1 cellular context compared by ENCODE assay signal in the genomic region with DNA sequence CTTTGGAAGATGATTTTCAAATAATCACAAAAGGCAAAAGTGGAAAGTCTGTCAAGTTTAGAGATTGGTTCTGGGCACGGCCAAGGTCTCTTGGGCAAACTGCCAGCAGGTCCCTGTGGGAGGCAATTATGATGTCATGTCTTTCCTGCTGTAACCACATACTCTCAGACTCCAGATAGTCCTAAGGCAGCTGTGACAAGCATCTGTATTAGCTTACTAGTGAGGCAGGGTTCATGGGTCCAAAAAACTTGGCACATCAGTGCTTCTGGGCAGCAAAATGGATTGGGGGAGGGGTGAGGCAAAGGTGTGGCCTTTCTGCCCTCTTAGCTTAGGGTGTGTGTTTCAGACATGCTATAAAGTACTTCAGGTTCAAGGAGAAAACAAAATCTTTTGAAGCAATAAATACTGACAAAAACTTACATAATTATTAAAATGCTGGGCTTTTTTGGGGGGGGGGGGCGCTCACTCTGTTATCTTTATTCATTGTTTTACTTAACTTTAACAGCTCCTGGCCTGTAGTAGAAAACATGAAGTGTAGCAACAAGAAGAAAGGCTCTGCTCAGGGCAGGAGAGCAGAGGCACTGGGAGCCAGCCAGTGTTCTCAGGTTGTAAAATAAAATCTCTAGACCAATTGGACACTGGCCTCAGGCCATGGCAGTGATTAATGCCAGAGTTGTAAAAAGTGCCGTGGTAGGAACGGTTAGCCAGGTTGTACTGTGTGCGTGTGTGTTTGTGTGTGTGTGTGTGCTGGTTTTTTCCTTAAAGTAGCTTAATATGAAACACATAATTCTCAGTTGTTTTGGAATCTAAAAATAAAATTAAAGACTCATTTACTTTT.
TF ChIP-seq lines count a peak whose summit lies in the region.

No MANE protein-coding gene starts in this region.

TF ChIP-seq in HEK293, 187 proteins besides CTCF, POLR2A, EP300 and RAD21 (continued from another document and continues in another):
- TF ChIP-seq, protein P1, sequence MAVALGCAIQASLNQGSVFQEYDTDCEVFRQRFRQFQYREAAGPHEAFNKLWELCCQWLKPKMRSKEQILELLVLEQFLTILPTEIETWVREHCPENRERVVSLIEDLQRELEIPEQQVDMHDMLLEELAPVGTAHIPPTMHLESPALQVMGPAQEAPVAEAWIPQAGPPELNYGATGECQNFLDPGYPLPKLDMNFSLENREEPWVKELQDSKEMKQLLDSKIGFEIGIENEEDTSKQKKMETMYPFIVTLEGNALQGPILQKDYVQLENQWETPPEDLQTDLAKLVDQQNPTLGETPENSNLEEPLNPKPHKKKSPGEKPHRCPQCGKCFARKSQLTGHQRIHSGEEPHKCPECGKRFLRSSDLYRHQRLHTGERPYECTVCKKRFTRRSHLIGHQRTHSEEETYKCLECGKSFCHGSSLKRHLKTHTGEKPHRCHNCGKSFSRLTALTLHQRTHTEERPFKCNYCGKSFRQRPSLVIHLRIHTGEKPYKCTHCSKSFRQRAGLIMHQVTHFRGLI (tag by site-specific recombination; IDR thresholded peaks at IDR 0.05): no peak
- TF ChIP-seq ZNF521 (tag by site-specific recombination; IDR thresholded peaks at IDR 0.05): no peak
- TF ChIP-seq ZFP41 (tag by site-specific recombination; IDR thresholded peaks at IDR 0.05; ENCODE audit: borderline replicate concordance): no peak
- no peak for TF ChIP-seq ZNF280C (tag by site-specific recombination; IDR thresholded peaks at IDR 0.05)
- TF ChIP-seq, protein P2, sequence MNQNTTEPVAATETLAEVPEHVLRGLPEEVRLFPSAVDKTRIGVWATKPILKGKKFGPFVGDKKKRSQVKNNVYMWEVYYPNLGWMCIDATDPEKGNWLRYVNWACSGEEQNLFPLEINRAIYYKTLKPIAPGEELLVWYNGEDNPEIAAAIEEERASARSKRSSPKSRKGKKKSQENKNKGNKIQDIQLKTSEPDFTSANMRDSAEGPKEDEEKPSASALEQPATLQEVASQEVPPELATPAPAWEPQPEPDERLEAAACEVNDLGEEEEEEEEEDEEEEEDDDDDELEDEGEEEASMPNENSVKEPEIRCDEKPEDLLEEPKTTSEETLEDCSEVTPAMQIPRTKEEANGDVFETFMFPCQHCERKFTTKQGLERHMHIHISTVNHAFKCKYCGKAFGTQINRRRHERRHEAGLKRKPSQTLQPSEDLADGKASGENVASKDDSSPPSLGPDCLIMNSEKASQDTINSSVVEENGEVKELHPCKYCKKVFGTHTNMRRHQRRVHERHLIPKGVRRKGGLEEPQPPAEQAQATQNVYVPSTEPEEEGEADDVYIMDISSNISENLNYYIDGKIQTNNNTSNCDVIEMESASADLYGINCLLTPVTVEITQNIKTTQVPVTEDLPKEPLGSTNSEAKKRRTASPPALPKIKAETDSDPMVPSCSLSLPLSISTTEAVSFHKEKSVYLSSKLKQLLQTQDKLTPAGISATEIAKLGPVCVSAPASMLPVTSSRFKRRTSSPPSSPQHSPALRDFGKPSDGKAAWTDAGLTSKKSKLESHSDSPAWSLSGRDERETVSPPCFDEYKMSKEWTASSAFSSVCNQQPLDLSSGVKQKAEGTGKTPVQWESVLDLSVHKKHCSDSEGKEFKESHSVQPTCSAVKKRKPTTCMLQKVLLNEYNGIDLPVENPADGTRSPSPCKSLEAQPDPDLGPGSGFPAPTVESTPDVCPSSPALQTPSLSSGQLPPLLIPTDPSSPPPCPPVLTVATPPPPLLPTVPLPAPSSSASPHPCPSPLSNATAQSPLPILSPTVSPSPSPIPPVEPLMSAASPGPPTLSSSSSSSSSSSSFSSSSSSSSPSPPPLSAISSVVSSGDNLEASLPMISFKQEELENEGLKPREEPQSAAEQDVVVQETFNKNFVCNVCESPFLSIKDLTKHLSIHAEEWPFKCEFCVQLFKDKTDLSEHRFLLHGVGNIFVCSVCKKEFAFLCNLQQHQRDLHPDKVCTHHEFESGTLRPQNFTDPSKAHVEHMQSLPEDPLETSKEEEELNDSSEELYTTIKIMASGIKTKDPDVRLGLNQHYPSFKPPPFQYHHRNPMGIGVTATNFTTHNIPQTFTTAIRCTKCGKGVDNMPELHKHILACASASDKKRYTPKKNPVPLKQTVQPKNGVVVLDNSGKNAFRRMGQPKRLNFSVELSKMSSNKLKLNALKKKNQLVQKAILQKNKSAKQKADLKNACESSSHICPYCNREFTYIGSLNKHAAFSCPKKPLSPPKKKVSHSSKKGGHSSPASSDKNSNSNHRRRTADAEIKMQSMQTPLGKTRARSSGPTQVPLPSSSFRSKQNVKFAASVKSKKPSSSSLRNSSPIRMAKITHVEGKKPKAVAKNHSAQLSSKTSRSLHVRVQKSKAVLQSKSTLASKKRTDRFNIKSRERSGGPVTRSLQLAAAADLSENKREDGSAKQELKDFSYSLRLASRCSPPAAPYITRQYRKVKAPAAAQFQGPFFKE (tag by site-specific recombination; IDR thresholded peaks at IDR 0.05; ENCODE audit: borderline replicate concordance): no peak
- no peak for TF ChIP-seq MYNN (tag by site-specific recombination; IDR thresholded peaks at IDR 0.05; ENCODE audit: borderline replicate concordance)
- TF ChIP-seq SETDB1 (IDR thresholded peaks at IDR 0.05; ENCODE audit: insufficient read length, low read length): no peak
- TF ChIP-seq, protein P3, sequence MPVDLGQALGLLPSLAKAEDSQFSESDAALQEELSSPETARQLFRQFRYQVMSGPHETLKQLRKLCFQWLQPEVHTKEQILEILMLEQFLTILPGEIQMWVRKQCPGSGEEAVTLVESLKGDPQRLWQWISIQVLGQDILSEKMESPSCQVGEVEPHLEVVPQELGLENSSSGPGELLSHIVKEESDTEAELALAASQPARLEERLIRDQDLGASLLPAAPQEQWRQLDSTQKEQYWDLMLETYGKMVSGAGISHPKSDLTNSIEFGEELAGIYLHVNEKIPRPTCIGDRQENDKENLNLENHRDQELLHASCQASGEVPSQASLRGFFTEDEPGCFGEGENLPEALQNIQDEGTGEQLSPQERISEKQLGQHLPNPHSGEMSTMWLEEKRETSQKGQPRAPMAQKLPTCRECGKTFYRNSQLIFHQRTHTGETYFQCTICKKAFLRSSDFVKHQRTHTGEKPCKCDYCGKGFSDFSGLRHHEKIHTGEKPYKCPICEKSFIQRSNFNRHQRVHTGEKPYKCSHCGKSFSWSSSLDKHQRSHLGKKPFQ (tag by site-specific recombination; IDR thresholded peaks at IDR 0.05): no peak
- no peak for TF ChIP-seq ZNF112 (tag by site-specific recombination; IDR thresholded peaks at IDR 0.05)
- no peak for TF ChIP-seq ZNF624 (tag by site-specific recombination; IDR thresholded peaks at IDR 0.05)
- TF ChIP-seq ZNF354C (tag by site-specific recombination; IDR thresholded peaks at IDR 0.05; ENCODE audit: borderline replicate concordance, low read depth): no peak
- TF ChIP-seq ZNF202 (tag by site-specific recombination; IDR thresholded peaks at IDR 0.05; ENCODE audit: borderline replicate concordance): no peak
- no peak for TF ChIP-seq ZBTB26 (tag by site-specific recombination; optimal IDR thresholded peaks at IDR 0.05)
- TF ChIP-seq ZBTB44 (tag by site-specific recombination; IDR thresholded peaks at IDR 0.05): peak; percentile 56; the same call in 1 of the 2 replicates
- TF ChIP-seq ZNF140 (tag by site-specific recombination; IDR thresholded peaks at IDR 0.05): no peak
- TF ChIP-seq HOXA7 (CRISPR knock-in tag; IDR thresholded peaks at IDR 0.05; ENCODE audit: borderline replicate concordance): no peak
- no peak for TF ChIP-seq ZNF610 (tag by site-specific recombination; IDR thresholded peaks at IDR 0.05; ENCODE audit: borderline replicate concordance)
- TF ChIP-seq TSHZ1 (tag by site-specific recombination; IDR thresholded peaks at IDR 0.05; ENCODE audit: borderline replicate concordance): peak; percentile 11; the same call in 1 of the 2 replicates
- peak; percentile 70 for TF ChIP-seq KLF1 (tag by site-specific recombination; IDR thresholded peaks at IDR 0.05)
- TF ChIP-seq ZNF768 (tag by site-specific recombination; IDR thresholded peaks at IDR 0.05): no peak
- TF ChIP-seq ZNF223 (tag by site-specific recombination; IDR thresholded peaks at IDR 0.05): no peak
- TF ChIP-seq SP2 (tag by site-specific recombination; IDR thresholded peaks at IDR 0.05): no peak; the same call in 1 of the 2 replicates
- TF ChIP-seq ZEB2 (tag by site-specific recombination; IDR thresholded peaks at IDR 0.05): peak; percentile 62
- TF ChIP-seq, protein P4, sequence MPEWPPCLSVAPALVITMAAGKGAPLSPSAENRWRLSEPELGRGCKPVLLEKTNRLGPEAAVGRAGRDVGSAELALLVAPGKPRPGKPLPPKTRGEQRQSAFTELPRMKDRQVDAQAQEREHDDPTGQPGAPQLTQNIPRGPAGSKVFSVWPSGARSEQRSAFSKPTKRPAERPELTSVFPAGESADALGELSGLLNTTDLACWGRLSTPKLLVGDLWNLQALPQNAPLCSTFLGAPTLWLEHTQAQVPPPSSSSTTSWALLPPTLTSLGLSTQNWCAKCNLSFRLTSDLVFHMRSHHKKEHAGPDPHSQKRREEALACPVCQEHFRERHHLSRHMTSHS (tag by site-specific recombination; IDR thresholded peaks at IDR 0.05): no peak
- no peak for TF ChIP-seq ZSCAN23 (tag by site-specific recombination; IDR thresholded peaks at IDR 0.05)
- peak; percentile 83; the same call in 1 of the 2 replicates for TF ChIP-seq ZNF324 (tag by site-specific recombination; IDR thresholded peaks at IDR 0.05)
- no peak for TF ChIP-seq SCRT1 (tag by site-specific recombination; IDR thresholded peaks at IDR 0.05; ENCODE audit: borderline replicate concordance)
